ENCODE assay signal across 1 cellular context in the genomic region with DNA sequence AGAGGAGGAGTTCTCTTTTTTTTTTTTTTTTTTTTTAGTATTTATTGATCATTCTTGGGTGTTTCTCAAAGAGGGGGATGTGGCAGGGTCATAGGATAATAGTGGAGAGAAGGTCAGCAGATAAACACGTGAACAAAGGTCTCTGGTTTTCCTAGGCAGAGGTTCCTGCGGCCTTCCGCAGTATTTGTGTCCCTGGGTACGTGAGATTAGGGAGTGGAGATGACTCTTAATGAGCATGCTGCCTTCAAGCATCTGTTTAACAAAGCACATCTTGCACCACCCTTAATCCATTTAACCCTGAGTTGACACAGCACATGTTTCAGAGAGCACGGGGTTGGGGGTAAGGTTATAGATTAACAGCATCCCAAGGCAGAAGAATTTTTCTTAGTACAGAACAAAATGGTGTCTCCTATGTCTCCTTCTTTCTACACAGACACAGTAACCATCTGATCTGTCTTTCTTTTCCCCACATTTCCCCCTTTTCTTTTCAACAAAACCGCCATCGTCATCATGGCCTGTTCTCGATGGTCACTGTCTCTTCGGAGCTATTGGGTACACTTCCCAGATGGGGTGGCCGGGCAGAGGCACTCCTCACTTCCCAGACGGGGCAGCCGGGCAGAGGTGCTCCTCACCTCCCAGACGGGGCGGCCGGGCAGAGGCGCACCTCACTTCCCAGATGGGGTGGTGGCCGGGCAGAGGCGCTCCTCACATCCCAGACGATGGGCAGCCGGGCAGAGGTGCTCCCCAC.
TF ChIP-seq lines count a peak whose summit lies in the region.
"Not testable (repeated sequence)": the region's sequence is repeated elsewhere in the genome, so short reads cannot be mapped to it uniquely, and the experiment has no call there.

No MANE protein-coding gene starts in this region.

TF ChIP-seq in HepG2, 621 proteins besides CTCF, POLR2A, EP300 and RAD21 (continued from another document and continues in another):
- not testable (repeated sequence) for TF ChIP-seq MAZ (IDR thresholded peaks at IDR 0.05; ENCODE audit: borderline replicate concordance, low read depth, low read length); FOXP1 (IDR thresholded peaks at IDR 0.05); CREM (CRISPR knock-in tag; IDR thresholded peaks at IDR 0.05)
- TF ChIP-seq MAZ (CRISPR knock-in tag; IDR thresholded peaks at IDR 0.05; ENCODE audit: low read depth) (0 out of 2 replicates have a peak, but pooled peaks have one; percentile 20), NR2F2 (IDR thresholded peaks at IDR 0.05; ENCODE audit: borderline replicate concordance, low read depth) (0 out of 2 replicates have a peak, but pooled peaks have one; percentile 25), REPIN1 (CRISPR knock-in tag; IDR thresholded peaks at IDR 0.05; ENCODE audit: borderline replicate concordance, low read depth) (peak; percentile 67; the same call in 1 of the 2 replicates), KLF6 (CRISPR knock-in tag; IDR thresholded peaks at IDR 0.05) (0 out of 2 replicates have a peak, but pooled peaks have one; percentile 31), HNF4A (CRISPR knock-in tag; IDR thresholded peaks at IDR 0.05) (peak; percentile 47), MED1 (CRISPR knock-in tag; IDR thresholded peaks at IDR 0.05) (peak; percentile 72), NR2C2 (CRISPR knock-in tag; IDR thresholded peaks at IDR 0.05; ENCODE audit: borderline replicate concordance) (peak; percentile 39; the same call in 1 of the 2 replicates), RARA (CRISPR knock-in tag; IDR thresholded peaks at IDR 0.05) (peak; percentile 67), FOXP1 (CRISPR knock-in tag; IDR thresholded peaks at IDR 0.05) (peak; percentile 62), THAP11 (CRISPR knock-in tag; IDR thresholded peaks at IDR 0.05) (0 out of 2 replicates have a peak, but pooled peaks have one; percentile 32), KAT7 (CRISPR knock-in tag; IDR thresholded peaks at IDR 0.05; ENCODE audit: borderline replicate concordance) (peak; percentile 64; the same call in 1 of the 2 replicates), YEATS4 (CRISPR knock-in tag; IDR thresholded peaks at IDR 0.05; ENCODE audit: borderline replicate concordance) (0 out of 2 replicates have a peak, but pooled peaks have one; percentile 35), CREM (IDR thresholded peaks at IDR 0.05) (peak; percentile 25; the same call in 1 of the 2 replicates), ERF (CRISPR knock-in tag; IDR thresholded peaks at IDR 0.05) (peak; percentile 48; the same call in 1 of the 2 replicates), SAP130 (CRISPR knock-in tag; IDR thresholded peaks at IDR 0.05; ENCODE audit: low read depth) (peak; percentile 57), RCOR2 (CRISPR knock-in tag; IDR thresholded peaks at IDR 0.05) (peak; percentile 18; the same call in 1 of the 2 replicates), MIXL1 (CRISPR knock-in tag; IDR thresholded peaks at IDR 0.05) (peak; percentile 80; the same call in 1 of the 2 replicates), TBX2 (CRISPR knock-in tag; IDR thresholded peaks at IDR 0.05; ENCODE audit: borderline replicate concordance) (peak; percentile 64), ZNF264 (CRISPR knock-in tag; IDR thresholded peaks at IDR 0.05) (0 out of 2 replicates have a peak, but pooled peaks have one; percentile 41), HDAC2 (CRISPR knock-in tag; IDR thresholded peaks at IDR 0.05) (peak; percentile 59; the same call in 1 of the 2 replicates), ZFP90 (CRISPR knock-in tag; IDR thresholded peaks at IDR 0.05; ENCODE audit: borderline replicate concordance) (peak; percentile 51; the same call in 1 of the 2 replicates)
- TF ChIP-seq, protein P1, sequence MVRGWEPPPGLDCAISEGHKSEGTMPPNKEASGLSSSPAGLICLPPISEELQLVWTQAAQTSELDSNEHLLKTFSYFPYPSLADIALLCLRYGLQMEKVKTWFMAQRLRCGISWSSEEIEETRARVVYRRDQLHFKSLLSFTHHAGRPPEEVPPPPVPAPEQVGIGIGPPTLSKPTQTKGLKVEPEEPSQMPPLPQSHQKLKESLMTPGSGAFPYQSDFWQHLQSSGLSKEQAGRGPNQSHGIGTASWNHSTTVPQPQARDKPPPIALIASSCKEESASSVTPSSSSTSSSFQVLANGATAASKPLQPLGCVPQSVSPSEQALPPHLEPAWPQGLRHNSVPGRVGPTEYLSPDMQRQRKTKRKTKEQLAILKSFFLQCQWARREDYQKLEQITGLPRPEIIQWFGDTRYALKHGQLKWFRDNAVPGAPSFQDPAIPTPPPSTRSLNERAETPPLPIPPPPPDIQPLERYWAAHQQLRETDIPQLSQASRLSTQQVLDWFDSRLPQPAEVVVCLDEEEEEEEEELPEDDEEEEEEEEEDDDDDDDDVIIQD (CRISPR knock-in tag; IDR thresholded peaks at IDR 0.05; ENCODE audit: low read depth): 0 out of 2 replicates have a peak, but pooled peaks have one; percentile 53
- TF ChIP-seq, protein P2, sequence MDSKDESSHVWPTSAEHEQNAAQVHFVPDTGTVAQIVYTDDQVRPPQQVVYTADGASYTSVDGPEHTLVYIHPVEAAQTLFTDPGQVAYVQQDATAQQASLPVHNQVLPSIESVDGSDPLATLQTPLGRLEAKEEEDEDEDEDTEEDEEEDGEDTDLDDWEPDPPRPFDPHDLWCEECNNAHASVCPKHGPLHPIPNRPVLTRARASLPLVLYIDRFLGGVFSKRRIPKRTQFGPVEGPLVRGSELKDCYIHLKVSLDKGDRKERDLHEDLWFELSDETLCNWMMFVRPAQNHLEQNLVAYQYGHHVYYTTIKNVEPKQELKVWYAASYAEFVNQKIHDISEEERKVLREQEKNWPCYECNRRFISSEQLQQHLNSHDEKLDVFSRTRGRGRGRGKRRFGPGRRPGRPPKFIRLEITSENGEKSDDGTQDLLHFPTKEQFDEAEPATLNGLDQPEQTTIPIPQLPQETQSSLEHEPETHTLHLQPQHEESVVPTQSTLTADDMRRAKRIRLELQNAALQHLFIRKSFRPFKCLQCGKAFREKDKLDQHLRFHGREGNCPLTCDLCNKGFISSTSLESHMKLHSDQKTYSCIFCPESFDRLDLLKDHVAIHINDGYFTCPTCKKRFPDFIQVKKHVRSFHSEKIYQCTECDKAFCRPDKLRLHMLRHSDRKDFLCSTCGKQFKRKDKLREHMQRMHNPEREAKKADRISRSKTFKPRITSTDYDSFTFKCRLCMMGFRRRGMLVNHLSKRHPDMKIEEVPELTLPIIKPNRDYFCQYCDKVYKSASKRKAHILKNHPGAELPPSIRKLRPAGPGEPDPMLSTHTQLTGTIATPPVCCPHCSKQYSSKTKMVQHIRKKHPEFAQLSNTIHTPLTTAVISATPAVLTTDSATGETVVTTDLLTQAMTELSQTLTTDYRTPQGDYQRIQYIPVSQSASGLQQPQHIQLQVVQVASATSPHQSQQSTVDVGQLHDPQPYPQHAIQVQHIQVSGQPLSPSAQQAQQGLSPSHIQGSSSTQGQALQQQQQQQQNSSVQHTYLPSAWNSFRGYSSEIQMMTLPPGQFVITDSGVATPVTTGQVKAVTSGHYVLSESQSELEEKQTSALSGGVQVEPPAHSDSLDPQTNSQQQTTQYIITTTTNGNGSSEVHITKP (CRISPR knock-in tag; IDR thresholded peaks at IDR 0.05; ENCODE audit: low read depth): peak; percentile 63; the same call in 1 of the 2 replicates
- TF ChIP-seq, protein P3, sequence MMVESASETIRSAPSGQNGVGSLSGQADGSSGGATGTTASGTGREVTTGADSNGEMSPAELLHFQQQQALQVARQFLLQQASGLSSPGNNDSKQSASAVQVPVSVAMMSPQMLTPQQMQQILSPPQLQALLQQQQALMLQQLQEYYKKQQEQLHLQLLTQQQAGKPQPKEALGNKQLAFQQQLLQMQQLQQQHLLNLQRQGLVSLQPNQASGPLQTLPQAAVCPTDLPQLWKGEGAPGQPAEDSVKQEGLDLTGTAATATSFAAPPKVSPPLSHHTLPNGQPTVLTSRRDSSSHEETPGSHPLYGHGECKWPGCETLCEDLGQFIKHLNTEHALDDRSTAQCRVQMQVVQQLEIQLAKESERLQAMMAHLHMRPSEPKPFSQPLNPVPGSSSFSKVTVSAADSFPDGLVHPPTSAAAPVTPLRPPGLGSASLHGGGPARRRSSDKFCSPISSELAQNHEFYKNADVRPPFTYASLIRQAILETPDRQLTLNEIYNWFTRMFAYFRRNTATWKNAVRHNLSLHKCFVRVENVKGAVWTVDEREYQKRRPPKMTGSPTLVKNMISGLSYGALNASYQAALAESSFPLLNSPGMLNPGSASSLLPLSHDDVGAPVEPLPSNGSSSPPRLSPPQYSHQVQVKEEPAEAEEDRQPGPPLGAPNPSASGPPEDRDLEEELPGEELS (CRISPR knock-in tag; IDR thresholded peaks at IDR 0.05): peak; percentile 75
- TF ChIP-seq, protein P4, sequence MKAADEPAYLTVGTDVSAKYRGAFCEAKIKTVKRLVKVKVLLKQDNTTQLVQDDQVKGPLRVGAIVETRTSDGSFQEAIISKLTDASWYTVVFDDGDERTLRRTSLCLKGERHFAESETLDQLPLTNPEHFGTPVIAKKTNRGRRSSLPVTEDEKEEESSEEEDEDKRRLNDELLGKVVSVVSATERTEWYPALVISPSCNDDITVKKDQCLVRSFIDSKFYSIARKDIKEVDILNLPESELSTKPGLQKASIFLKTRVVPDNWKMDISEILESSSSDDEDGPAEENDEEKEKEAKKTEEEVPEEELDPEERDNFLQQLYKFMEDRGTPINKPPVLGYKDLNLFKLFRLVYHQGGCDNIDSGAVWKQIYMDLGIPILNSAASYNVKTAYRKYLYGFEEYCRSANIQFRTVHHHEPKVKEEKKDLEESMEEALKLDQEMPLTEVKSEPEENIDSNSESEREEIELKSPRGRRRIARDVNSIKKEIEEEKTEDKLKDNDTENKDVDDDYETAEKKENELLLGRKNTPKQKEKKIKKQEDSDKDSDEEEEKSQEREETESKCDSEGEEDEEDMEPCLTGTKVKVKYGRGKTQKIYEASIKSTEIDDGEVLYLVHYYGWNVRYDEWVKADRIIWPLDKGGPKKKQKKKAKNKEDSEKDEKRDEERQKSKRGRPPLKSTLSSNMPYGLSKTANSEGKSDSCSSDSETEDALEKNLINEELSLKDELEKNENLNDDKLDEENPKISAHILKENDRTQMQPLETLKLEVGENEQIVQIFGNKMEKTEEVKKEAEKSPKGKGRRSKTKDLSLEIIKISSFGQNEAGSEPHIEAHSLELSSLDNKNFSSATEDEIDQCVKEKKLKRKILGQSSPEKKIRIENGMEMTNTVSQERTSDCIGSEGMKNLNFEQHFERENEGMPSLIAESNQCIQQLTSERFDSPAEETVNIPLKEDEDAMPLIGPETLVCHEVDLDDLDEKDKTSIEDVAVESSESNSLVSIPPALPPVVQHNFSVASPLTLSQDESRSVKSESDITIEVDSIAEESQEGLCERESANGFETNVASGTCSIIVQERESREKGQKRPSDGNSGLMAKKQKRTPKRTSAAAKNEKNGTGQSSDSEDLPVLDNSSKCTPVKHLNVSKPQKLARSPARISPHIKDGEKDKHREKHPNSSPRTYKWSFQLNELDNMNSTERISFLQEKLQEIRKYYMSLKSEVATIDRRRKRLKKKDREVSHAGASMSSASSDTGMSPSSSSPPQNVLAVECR (CRISPR knock-in tag; IDR thresholded peaks at IDR 0.05; ENCODE audit: borderline replicate concordance): peak; percentile 41; the same call in 1 of the 2 replicates
- TF ChIP-seq, protein P5, sequence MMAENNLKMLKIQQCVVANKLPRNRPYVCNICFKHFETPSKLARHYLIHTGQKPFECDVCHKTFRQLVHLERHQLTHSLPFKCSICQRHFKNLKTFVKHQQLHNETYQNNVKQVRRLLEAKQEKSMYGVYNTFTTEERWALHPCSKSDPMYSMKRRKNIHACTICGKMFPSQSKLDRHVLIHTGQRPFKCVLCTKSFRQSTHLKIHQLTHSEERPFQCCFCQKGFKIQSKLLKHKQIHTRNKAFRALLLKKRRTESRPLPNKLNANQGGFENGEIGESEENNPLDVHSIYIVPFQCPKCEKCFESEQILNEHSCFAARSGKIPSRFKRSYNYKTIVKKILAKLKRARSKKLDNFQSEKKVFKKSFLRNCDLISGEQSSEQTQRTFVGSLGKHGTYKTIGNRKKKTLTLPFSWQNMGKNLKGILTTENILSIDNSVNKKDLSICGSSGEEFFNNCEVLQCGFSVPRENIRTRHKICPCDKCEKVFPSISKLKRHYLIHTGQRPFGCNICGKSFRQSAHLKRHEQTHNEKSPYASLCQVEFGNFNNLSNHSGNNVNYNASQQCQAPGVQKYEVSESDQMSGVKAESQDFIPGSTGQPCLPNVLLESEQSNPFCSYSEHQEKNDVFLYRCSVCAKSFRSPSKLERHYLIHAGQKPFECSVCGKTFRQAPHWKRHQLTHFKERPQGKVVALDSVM (CRISPR knock-in tag; IDR thresholded peaks at IDR 0.05): 0 out of 2 replicates have a peak, but pooled peaks have one; percentile 12
- TF ChIP-seq, protein P6, sequence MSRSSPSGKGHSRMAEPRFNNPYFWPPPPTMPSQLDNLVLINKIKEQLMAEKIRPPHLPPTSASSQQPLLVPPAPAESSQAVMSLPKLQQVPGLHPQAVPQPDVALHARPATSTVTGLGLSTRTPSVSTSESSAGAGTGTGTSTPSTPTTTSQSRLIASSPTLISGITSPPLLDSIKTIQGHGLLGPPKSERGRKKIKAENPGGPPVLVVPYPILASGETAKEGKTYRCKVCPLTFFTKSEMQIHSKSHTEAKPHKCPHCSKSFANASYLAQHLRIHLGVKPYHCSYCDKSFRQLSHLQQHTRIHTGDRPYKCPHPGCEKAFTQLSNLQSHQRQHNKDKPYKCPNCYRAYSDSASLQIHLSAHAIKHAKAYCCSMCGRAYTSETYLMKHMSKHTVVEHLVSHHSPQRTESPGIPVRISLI (CRISPR knock-in tag; IDR thresholded peaks at IDR 0.05; ENCODE audit: borderline replicate concordance): peak; percentile 57; the same call in 1 of the 2 replicates
- TF ChIP-seq, protein P7, sequence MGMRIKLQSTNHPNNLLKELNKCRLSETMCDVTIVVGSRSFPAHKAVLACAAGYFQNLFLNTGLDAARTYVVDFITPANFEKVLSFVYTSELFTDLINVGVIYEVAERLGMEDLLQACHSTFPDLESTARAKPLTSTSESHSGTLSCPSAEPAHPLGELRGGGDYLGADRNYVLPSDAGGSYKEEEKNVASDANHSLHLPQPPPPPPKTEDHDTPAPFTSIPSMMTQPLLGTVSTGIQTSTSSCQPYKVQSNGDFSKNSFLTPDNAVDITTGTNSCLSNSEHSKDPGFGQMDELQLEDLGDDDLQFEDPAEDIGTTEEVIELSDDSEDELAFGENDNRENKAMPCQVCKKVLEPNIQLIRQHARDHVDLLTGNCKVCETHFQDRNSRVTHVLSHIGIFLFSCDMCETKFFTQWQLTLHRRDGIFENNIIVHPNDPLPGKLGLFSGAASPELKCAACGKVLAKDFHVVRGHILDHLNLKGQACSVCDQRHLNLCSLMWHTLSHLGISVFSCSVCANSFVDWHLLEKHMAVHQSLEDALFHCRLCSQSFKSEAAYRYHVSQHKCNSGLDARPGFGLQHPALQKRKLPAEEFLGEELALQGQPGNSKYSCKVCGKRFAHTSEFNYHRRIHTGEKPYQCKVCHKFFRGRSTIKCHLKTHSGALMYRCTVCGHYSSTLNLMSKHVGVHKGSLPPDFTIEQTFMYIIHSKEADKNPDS (CRISPR knock-in tag; IDR thresholded peaks at IDR 0.05): peak; percentile 69; the same call in 1 of the 2 replicates
- TF ChIP-seq, protein P8, sequence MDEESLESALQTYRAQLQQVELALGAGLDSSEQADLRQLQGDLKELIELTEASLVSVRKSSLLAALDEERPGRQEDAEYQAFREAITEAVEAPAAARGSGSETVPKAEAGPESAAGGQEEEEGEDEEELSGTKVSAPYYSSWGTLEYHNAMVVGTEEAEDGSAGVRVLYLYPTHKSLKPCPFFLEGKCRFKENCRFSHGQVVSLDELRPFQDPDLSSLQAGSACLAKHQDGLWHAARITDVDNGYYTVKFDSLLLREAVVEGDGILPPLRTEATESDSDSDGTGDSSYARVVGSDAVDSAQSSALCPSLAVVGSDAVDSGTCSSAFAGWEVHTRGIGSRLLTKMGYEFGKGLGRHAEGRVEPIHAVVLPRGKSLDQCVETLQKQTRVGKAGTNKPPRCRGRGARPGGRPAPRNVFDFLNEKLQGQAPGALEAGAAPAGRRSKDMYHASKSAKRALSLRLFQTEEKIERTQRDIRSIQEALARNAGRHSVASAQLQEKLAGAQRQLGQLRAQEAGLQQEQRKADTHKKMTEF (CRISPR knock-in tag; IDR thresholded peaks at IDR 0.05): peak; percentile 74
